In the genomic region with DNA sequence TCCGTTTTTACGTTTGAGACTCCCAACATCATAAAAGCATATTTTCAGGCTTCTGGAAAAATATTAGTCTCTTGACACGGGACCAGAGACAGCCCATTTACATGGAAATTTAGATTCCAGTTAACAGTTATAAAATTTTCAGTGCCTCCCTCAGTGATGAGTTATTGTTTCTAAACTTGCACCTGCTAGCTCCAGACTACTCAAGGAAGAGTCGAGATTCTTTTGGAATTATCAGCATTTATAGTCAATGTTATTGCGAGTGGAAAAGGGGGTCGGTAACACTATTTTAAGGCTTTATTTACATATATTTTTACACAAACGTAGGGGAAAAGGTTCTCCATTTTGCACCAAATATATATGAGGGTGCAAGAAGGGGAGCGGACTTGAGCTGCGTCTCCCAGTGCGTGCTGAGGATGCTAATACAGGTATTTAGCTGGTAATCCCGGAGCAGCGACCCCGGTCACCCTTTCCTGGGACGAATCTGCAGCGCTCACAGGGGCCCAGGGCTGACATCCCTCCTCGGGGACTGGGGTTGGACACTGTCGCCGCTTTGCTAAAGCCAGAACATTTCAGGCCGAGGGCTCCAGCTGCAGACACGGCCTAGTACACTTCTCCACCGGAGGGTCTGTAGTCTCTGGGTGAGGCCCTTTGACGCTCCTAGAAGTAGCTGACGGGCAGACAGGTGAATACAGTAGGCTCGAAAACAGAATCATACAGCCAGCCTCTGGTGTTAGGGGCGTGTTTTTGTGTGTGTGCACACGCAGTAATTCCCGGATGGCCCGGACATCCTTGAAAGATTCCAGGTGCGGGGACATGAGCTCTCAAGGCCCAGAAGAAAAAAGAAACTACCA, we compare ENCODE assay signal across 8 cellular contexts. TPM values are rescaled to one million over a fixed set of nuclear protein-coding genes. Genes with fewer than 3 reads are reported as not detected.
DNase-seq lines count a peak whose midpoint lies in the region; ATAC-seq and TF ChIP-seq lines count a peak whose summit lies in the region.

No MANE protein-coding gene starts in this region.

- H3K36me3 ChIP-seq in HEK293 (ENCODE audit: control insufficient read depth in 2 of 2, insufficient read depth in 1 of 2, low read length in 2 of 2) (peaks cover 16 to 31% of the 10 kb centered on the region in 2 experiments), smooth muscle cell (ENCODE audit: low read depth) (peaks cover 13% of the 10 kb centered on the region)

- POLR2A ChIA-PET in HEK293 (lab: Yijun Ruan, JAX) = interaction anchor here (0.8 to 3.6 kb wide), 7 partner anchors 9 to 104 kb away, joined by 3 to 65 read pairs (median 5); partner anchors contain the start of genes CEP97, PCNP and RPL24

- no peaks in the 10 kb centered on the region for H3K4me1 ChIP-seq in HEK293 (ENCODE audit: control insufficient read depth, insufficient read depth, low read length)
- peaks cover 20% of the 10 kb centered on the region for H3K4me1 ChIP-seq in smooth muscle cell (ENCODE audit: low read depth)

- ATAC-seq in left ventricle myocardium superior (no peak), HG02981 (IDR thresholded peaks at IDR 0.05; ENCODE audit: unreplicated experiment) (no peak), GM19455 (IDR thresholded peaks at IDR 0.05; ENCODE audit: unreplicated experiment) (no peak)

- peak overlapping the region; percentile 47 for H3K9ac ChIP-seq in smooth muscle cell (ENCODE audit: low read depth)

- no peaks in the 10 kb centered on the region for H3K27me3 ChIP-seq in smooth muscle cell (ENCODE audit: low read depth)

- TF ChIP-seq CTCF in HEK293 (tag by site-specific recombination; IDR thresholded peaks at IDR 0.05) = no peak
- TF ChIP-seq CTCF in smooth muscle cell (IDR thresholded peaks at IDR 0.05; ENCODE audit: borderline replicate concordance, insufficient read depth, poor library complexity, severe bottlenecking) = no peak

- H3K4me3 ChIP-seq in HEK293 (ENCODE audit: low read depth, low read length) (peak overlapping the region; percentile 28), smooth muscle cell (peak overlapping the region; percentile 97)

- no peak overlapping the region for H2AFZ ChIP-seq in smooth muscle cell (ENCODE audit: low read depth)

- H3K79me2 ChIP-seq in smooth muscle cell (ENCODE audit: low read depth) = peaks cover 39% of the 10 kb centered on the region

- intact Hi-C loops in left ventricle myocardium superior (cut with micrococcal nuclease) = no loop called here

- H3K9me3 ChIP-seq in HEK293 (ENCODE audit: control insufficient read depth, insufficient read depth, low read depth, low read length) = no peaks in the 10 kb centered on the region
- H3K9me3 ChIP-seq in smooth muscle cell (replicated peaks; ENCODE audit: low read depth) = no peaks in the 10 kb centered on the region

- peak overlapping the region; percentile 13; the same call in 1 of the 2 replicates for H3K27ac ChIP-seq in HEK293 (ENCODE audit: extremely low read depth, low read depth, low read length)
- H3K27ac ChIP-seq in smooth muscle cell (ENCODE audit: low read depth) = peak overlapping the region; percentile 93

- peaks cover 44% of the 10 kb centered on the region for H3F3A ChIP-seq in smooth muscle cell (ENCODE audit: low read depth)

- 62% methylated on average over 29 of the region's 29 CpGs for WGBS in smooth muscle cell (ENCODE audit: low lambda C conversion rate)

- H4K20me1 ChIP-seq in smooth muscle cell (ENCODE audit: low read depth) = peaks cover 47% of the 10 kb centered on the region

- peak; percentile 43 to 44 for DNase-seq in activated T-cell treated with anti-CD3 and anti-CD28 coated beads, Interleukin-2, amount 50 U/mL, for 48 hours
- DNase-seq in left ventricle myocardium superior (peak; percentile 45), smooth muscle cell (lab: John Stamatoyannopoulos, UW; ENCODE audit: unreplicated experiment) (no peak), retina (no peak), SIG-M5 (lab: John Stamatoyannopoulos, UW) (no peak)

- CTCF ChIA-PET in HEK293 (lab: Yijun Ruan, JAX) = interaction anchor here (0.5 to 1.2 kb wide), 4 partner anchors 9 to 331 kb away, joined by 3 to 4 read pairs (median 4); partner anchors contain the start of gene RPL24

- H3K4me2 ChIP-seq in smooth muscle cell = peak overlapping the region; percentile 83

TF ChIP-seq in HEK293, 187 proteins besides CTCF, POLR2A, EP300 and RAD21:
- TF ChIP-seq, protein P1, sequence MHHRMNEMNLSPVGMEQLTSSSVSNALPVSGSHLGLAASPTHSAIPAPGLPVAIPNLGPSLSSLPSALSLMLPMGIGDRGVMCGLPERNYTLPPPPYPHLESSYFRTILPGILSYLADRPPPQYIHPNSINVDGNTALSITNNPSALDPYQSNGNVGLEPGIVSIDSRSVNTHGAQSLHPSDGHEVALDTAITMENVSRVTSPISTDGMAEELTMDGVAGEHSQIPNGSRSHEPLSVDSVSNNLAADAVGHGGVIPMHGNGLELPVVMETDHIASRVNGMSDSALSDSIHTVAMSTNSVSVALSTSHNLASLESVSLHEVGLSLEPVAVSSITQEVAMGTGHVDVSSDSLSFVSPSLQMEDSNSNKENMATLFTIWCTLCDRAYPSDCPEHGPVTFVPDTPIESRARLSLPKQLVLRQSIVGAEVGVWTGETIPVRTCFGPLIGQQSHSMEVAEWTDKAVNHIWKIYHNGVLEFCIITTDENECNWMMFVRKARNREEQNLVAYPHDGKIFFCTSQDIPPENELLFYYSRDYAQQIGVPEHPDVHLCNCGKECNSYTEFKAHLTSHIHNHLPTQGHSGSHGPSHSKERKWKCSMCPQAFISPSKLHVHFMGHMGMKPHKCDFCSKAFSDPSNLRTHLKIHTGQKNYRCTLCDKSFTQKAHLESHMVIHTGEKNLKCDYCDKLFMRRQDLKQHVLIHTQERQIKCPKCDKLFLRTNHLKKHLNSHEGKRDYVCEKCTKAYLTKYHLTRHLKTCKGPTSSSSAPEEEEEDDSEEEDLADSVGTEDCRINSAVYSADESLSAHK (tag by site-specific recombination; IDR thresholded peaks at IDR 0.05) = 0 out of 2 replicates have a peak, but pooled peaks have one; percentile 17
- no peak for TF ChIP-seq ZNF341 (tag by site-specific recombination; IDR thresholded peaks at IDR 0.05; ENCODE audit: low read depth)

RNA-seq across cellular contexts. Expression of gene ZBTB11, which starts 0.7 kb away (rescaled TPM):
- total RNA-seq in left ventricle myocardium superior = 12.0 TPM
- 33.7 and 36.3 TPM in 2 replicates for total RNA-seq in smooth muscle cell
- polyA plus RNA-seq in smooth muscle cell = 7.6 and 9.1 TPM in 2 replicates

RNA-seq across cellular contexts. Expression of gene RPL24, which starts 8.9 kb away (rescaled TPM):
- 816 TPM for total RNA-seq in left ventricle myocardium superior
- total RNA-seq in smooth muscle cell = 1,956 and 2,011 TPM in 2 replicates
- polyA plus RNA-seq in smooth muscle cell = 452 and 518 TPM in 2 replicates

RNA-seq across cellular contexts. Expression of gene CEP97, which starts 46.8 kb away (rescaled TPM):
- total RNA-seq in left ventricle myocardium superior = 6.5 TPM
- total RNA-seq in smooth muscle cell = 20.8 and 21.2 TPM in 2 replicates
- polyA plus RNA-seq in smooth muscle cell = 3.5 and 4.3 TPM in 2 replicates

Comparison
In these comparisons a context has a peak if more than half of its experiments do, and no peak if none do; other contexts are left out.
1. DNase-seq: peak in activated T-cell treated with anti-CD3 and anti-CD28 coated beads, Interleukin-2, amount 50 U/mL, for 48 hours (2 of 2) and left ventricle myocardium superior (single experiment); none in smooth muscle cell (single experiment), retina (single experiment) and SIG-M5 (single experiment).